ENCODE assay signal across 9 cellular contexts in genomic region chr10:22597142-22597541, GRCh38.
DNase-seq lines count a peak whose midpoint lies in the region; ATAC-seq and TF ChIP-seq lines count a peak whose summit lies in the region.
"Had no signal": no experiment of that assay in that cellular context is flagged by ENCODE, and none has a peak within 500 bp of the region (broad histone marks: within the 10 kb centered on the region; RNA-seq: fewer than 3 reads in every experiment).

No MANE protein-coding gene starts in this region.

- no peak overlapping the region for H4K5ac ChIP-seq in H9 (ENCODE audit: insufficient read length, low read depth, low read length)

- H2BK5ac ChIP-seq in H9 (ENCODE audit: insufficient read length, low read length): no peak overlapping the region

- H4K20me1 ChIP-seq in H9 (ENCODE audit: control insufficient read depth, insufficient read depth, insufficient read length): no peaks in the 10 kb centered on the region

- peaks cover 3% of the 10 kb centered on the region for H3K79me1 ChIP-seq in H9 (ENCODE audit: insufficient read depth, low read depth, low read length, poor library complexity, severe bottlenecking)

- no peaks in the 10 kb centered on the region for H3K9me3 Mint-ChIP-seq in H9

- no peak overlapping the region for H3K9ac ChIP-seq in H9 (ENCODE audit: extremely low read depth, insufficient read length, low read length)

- peaks cover 14 to 27% of the 10 kb centered on the region in 2 experiments for H3K4me1 Mint-ChIP-seq in H9

- H2AK5ac ChIP-seq in H9 (ENCODE audit: insufficient read length, low read length): no peak overlapping the region

- H3K27me3 Mint-ChIP-seq in H9 (ENCODE audit: low read depth): no peaks in the 10 kb centered on the region; the same call in 1 of the 2 replicates

- H3K27ac Mint-ChIP-seq in H9: no peak overlapping the region

- H3K27me3 ChIP-seq in BE2C (no peaks in the 10 kb centered on the region), H9 (ENCODE audit: insufficient read depth, low read length) (no peaks in the 10 kb centered on the region)
- H3K27me3 ChIP-seq: heart right ventricle had no signal

- H3K4me3 ChIP-seq in BE2C (ENCODE audit: low read depth, low read length): no peak overlapping the region
- H3K4me3 ChIP-seq: heart right ventricle had no signal

- H3K4ac ChIP-seq in H9 (ENCODE audit: low read depth, low read length): no peak overlapping the region

- H3T11ph ChIP-seq in H9 (ENCODE audit: low read length): no peak overlapping the region

- no peaks in the 10 kb centered on the region for H3K36me3 ChIP-seq in BE2C

- peaks cover 24% of the 10 kb centered on the region for H3K4me1 ChIP-seq in BE2C
- H3K4me1 ChIP-seq in H9 (ENCODE audit: insufficient read depth, low read length): peaks cover 2% of the 10 kb centered on the region; the same call in 1 of the 2 replicates

- H2BK20ac ChIP-seq in H9 (ENCODE audit: low read depth, low read length, poor library complexity, severe bottlenecking): no peak overlapping the region

- H3K14ac ChIP-seq in H9 (ENCODE audit: insufficient read depth, low read length): no peak overlapping the region

- in situ Hi-C loops in GM13976 (cut with MboI; ENCODE audit: low sequenced_read_pairs, unreplicated experiment): no loop called here

- no peak overlapping the region for H4K8ac ChIP-seq in H9 (replicated peaks; ENCODE audit: insufficient read length, low read depth, low read length)

- no peak overlapping the region for H3K4me3 Mint-ChIP-seq in H9

- CTCF ChIA-PET in HEK293T (lab: Yijun Ruan, JAX): interaction anchor here (0.6 kb wide), 1 partner anchor 368 kb away, joined by 4 read pairs; no protein-coding TSS in a partner anchor

- H4K91ac ChIP-seq in H9 (ENCODE audit: insufficient read length, low read depth, low read length): no peak overlapping the region

- H2BK120ac ChIP-seq in H9 (ENCODE audit: low read depth, low read length, poor library complexity, severe bottlenecking): no peak overlapping the region

- H3K4me2 ChIP-seq in H9 (ENCODE audit: insufficient read depth, insufficient read length, low read length): no peak overlapping the region

- H2BK15ac ChIP-seq in H9 (ENCODE audit: low read depth, low read length): no peak overlapping the region

- POLR2A ChIA-PET in HEK293T (lab: Yijun Ruan, JAX): no interaction called here

- no peaks in the 10 kb centered on the region for H3K79me2 ChIP-seq in H9 (ENCODE audit: insufficient read depth, low read length)

- ATAC-seq in GM21528 (IDR thresholded peaks at IDR 0.05; ENCODE audit: low FRiP score, unreplicated experiment): peak; percentile 58
- peak; percentile 49 for ATAC-seq in left lobe of liver

- H3K56ac ChIP-seq in H9 (ENCODE audit: insufficient read length, low read depth, low read length): no peak overlapping the region

- H3K23me2 ChIP-seq in H9 (ENCODE audit: insufficient read length, low read depth, low read length, poor library complexity, severe bottlenecking): no peaks in the 10 kb centered on the region

- H3K18ac ChIP-seq in H9 (ENCODE audit: insufficient read length, low read depth, low read length): no peak overlapping the region

- no peak overlapping the region for H3K27ac ChIP-seq in H9 (ENCODE audit: insufficient read length, low read depth, low read length)

- H3K36me3 Mint-ChIP-seq in H9 (ENCODE audit: insufficient read depth in 1 of 3, low read depth in 3 of 3): peaks cover 0 to 6% (median 0%) of the 10 kb centered on the region in 3 experiments; a peak in 5 of 7 replicates

- H3K23ac ChIP-seq in H9 (ENCODE audit: insufficient read length, low read depth, low read length): no peak overlapping the region

- no CpG with 5 or more reads among the region's 5 CpGs for WGBS in H9 (ENCODE audit: extremely low coverage, insufficient read length, low lambda C conversion rate)

- TF ChIP-seq CTCF in GM13976 (IDR thresholded peaks at IDR 0.05; ENCODE audit: borderline replicate concordance, control extremely low read depth, extremely low read depth, insufficient read depth, missing control alignments) (no peak), BE2C (IDR thresholded peaks at IDR 0.05; ENCODE audit: low read depth, low read length) (no peak), H9 (conservative IDR thresholded peaks at IDR 0.05) (no peak)

- no peaks in the 10 kb centered on the region for H3K9me3 ChIP-seq in BE2C
- no peaks in the 10 kb centered on the region for H3K9me3 ChIP-seq in H9 (ENCODE audit: control insufficient read depth, low read depth, low read length)
- H3K9me3 ChIP-seq: heart right ventricle had no signal

- DNase-seq in GM13976 (ENCODE audit: low spot score) (peak; percentile 38), M059J (ENCODE audit: low read depth) (peak; percentile 63), left lobe of liver (ENCODE audit: low spot score) (no peak), BE2C (no peak), HEK293T (ENCODE audit: extremely low spot score) (no peak), H9 (no peak)
- DNase-seq in stimulated activated CD4-positive, alpha-beta T cell treated with anti-CD3 and anti-CD28 coated beads, Interleukin-4, amount 100 ng/mL, for 24 hours: no peak
- DNase-seq: heart right ventricle had no signal

- no peak overlapping the region for H2BK12ac ChIP-seq in H9 (ENCODE audit: insufficient read length, low read depth, low read length)

- no peak overlapping the region for H2AFZ ChIP-seq in H9 (ENCODE audit: low read length)

TF ChIP-seq in HEK293T, 16 proteins besides CTCF, POLR2A, EP300 and RAD21:
- no peak for TF ChIP-seq FOXK2 (IDR thresholded peaks at IDR 0.05)
- TF ChIP-seq ZNF384 (IDR thresholded peaks at IDR 0.05): no peak
- no peak for TF ChIP-seq TARDBP (IDR thresholded peaks at IDR 0.05)
- no peak for TF ChIP-seq FOXA1 (IDR thresholded peaks at IDR 0.05)
- TF ChIP-seq FOXM1 (IDR thresholded peaks at IDR 0.05; ENCODE audit: borderline replicate concordance): no peak
- no peak for TF ChIP-seq ELF4 (IDR thresholded peaks at IDR 0.05)
- no peak for TF ChIP-seq PKNOX1 (IDR thresholded peaks at IDR 0.05)
- TF ChIP-seq HDGF (IDR thresholded peaks at IDR 0.05; ENCODE audit: borderline replicate concordance): no peak
- no peak for TF ChIP-seq SP1 (IDR thresholded peaks at IDR 0.05)
- TF ChIP-seq LEF1 (IDR thresholded peaks at IDR 0.05; ENCODE audit: borderline replicate concordance): no peak
- no peak for TF ChIP-seq ARNT (IDR thresholded peaks at IDR 0.05)
- no peak for TF ChIP-seq SUZ12 (IDR thresholded peaks at IDR 0.05)
- TF ChIP-seq CTBP1 (IDR thresholded peaks at IDR 0.05; ENCODE audit: borderline replicate concordance): no peak

Comparison
In these comparisons a context has a peak if more than half of its experiments do, and no peak if none do; other contexts are left out.
1. DNase-seq: peak in GM13976 (single experiment) and M059J (single experiment); none in left lobe of liver (single experiment), BE2C (single experiment), HEK293T (single experiment), H9 (single experiment) and stimulated activated CD4-positive, alpha-beta T cell treated with anti-CD3 and anti-CD28 coated beads, Interleukin-4, amount 100 ng/mL, for 24 hours (single experiment).